ENCODE assay signal across 1 cellular context in the genomic region with DNA sequence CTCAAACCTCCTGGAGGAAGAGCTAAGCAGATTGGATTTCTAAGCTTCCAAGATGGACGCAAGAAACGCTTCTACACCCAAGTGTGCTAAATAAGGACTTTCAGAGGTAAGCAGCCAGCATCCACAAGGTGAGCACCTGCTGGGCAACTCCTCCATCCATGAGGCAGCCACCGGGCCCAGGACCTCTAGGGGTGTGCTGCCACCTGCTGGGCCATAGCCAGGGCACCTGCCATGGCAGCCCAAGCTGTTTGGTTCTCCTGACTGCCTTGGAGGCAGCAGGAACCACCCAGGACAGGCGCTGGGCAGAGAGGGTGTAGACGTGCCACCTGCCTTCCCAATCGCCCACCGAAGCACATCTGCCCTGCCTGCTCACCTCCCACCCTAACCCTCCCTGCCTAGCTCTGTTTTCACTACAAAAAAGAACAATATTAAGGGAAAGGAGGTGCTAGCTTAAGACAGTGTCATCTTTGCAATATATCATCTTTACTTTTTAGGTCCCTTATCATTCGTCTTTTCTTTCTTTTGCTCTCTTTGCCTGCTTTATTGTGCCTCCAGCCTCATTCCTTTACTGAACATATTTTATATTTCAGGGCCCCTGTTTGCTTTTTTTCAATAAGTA.
TF ChIP-seq lines count a peak whose summit lies in the region.

No MANE protein-coding gene starts in this region.

TF ChIP-seq in HepG2, 621 proteins besides CTCF, POLR2A, EP300 and RAD21 (continued from another document and continues in another):
- TF ChIP-seq, protein P1, sequence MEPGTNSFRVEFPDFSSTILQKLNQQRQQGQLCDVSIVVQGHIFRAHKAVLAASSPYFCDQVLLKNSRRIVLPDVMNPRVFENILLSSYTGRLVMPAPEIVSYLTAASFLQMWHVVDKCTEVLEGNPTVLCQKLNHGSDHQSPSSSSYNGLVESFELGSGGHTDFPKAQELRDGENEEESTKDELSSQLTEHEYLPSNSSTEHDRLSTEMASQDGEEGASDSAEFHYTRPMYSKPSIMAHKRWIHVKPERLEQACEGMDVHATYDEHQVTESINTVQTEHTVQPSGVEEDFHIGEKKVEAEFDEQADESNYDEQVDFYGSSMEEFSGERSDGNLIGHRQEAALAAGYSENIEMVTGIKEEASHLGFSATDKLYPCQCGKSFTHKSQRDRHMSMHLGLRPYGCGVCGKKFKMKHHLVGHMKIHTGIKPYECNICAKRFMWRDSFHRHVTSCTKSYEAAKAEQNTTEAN (CRISPR knock-in tag; conservative IDR thresholded peaks at IDR 0.05) = no peak
- 0 out of 2 replicates have a peak, but pooled peaks have one; percentile 23 for TF ChIP-seq ZNF12 (CRISPR knock-in tag; IDR thresholded peaks at IDR 0.05)
- TF ChIP-seq SRY (CRISPR knock-in tag; IDR thresholded peaks at IDR 0.05) = no peak
- 0 out of 2 replicates have a peak, but pooled peaks have one; percentile 62 for TF ChIP-seq ARHGAP35 (CRISPR knock-in tag; IDR thresholded peaks at IDR 0.05; ENCODE audit: borderline replicate concordance)
- TF ChIP-seq RXRA (CRISPR knock-in tag; IDR thresholded peaks at IDR 0.05) = peak; percentile 52; the same call in 1 of the 2 replicates
- no peak for TF ChIP-seq CREB1 (IDR thresholded peaks at IDR 0.05)
- TF ChIP-seq CREB1 (CRISPR knock-in tag; IDR thresholded peaks at IDR 0.05) = no peak
- no peak for TF ChIP-seq E2F1 (CRISPR knock-in tag; IDR thresholded peaks at IDR 0.05)
- TF ChIP-seq KLF6 (CRISPR knock-in tag; IDR thresholded peaks at IDR 0.05) = 0 out of 2 replicates have a peak, but pooled peaks have one; percentile 44
- peak; percentile 70; the same call in 1 of the 2 replicates for TF ChIP-seq KDM2A (CRISPR knock-in tag; IDR thresholded peaks at IDR 0.05; ENCODE audit: borderline replicate concordance, low read depth)
- 0 out of 2 replicates have a peak, but pooled peaks have one; percentile 33 for TF ChIP-seq MXD4 (CRISPR knock-in tag; IDR thresholded peaks at IDR 0.05)
- TF ChIP-seq ZNF33B (CRISPR knock-in tag; IDR thresholded peaks at IDR 0.05) = no peak
- 0 out of 2 replicates have a peak, but pooled peaks have one; percentile 43 for TF ChIP-seq ZNF205 (CRISPR knock-in tag; IDR thresholded peaks at IDR 0.05)
- peak; percentile 46; the same call in 1 of the 2 replicates for TF ChIP-seq FOSL2 (CRISPR knock-in tag; IDR thresholded peaks at IDR 0.05)
- TF ChIP-seq HMGA1 (CRISPR knock-in tag; conservative IDR thresholded peaks at IDR 0.05) = no peak
- peak; percentile 62; the same call in 1 of the 2 replicates for TF ChIP-seq CBX5 (CRISPR knock-in tag; IDR thresholded peaks at IDR 0.05; ENCODE audit: borderline replicate concordance)
- TF ChIP-seq, protein P2, sequence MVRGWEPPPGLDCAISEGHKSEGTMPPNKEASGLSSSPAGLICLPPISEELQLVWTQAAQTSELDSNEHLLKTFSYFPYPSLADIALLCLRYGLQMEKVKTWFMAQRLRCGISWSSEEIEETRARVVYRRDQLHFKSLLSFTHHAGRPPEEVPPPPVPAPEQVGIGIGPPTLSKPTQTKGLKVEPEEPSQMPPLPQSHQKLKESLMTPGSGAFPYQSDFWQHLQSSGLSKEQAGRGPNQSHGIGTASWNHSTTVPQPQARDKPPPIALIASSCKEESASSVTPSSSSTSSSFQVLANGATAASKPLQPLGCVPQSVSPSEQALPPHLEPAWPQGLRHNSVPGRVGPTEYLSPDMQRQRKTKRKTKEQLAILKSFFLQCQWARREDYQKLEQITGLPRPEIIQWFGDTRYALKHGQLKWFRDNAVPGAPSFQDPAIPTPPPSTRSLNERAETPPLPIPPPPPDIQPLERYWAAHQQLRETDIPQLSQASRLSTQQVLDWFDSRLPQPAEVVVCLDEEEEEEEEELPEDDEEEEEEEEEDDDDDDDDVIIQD (CRISPR knock-in tag; IDR thresholded peaks at IDR 0.05; ENCODE audit: low read depth) = no peak
- TF ChIP-seq SKIL (CRISPR knock-in tag; IDR thresholded peaks at IDR 0.05; ENCODE audit: borderline replicate concordance) = no peak
- no peak for TF ChIP-seq EED (CRISPR knock-in tag; IDR thresholded peaks at IDR 0.05)
- TF ChIP-seq, protein P3, sequence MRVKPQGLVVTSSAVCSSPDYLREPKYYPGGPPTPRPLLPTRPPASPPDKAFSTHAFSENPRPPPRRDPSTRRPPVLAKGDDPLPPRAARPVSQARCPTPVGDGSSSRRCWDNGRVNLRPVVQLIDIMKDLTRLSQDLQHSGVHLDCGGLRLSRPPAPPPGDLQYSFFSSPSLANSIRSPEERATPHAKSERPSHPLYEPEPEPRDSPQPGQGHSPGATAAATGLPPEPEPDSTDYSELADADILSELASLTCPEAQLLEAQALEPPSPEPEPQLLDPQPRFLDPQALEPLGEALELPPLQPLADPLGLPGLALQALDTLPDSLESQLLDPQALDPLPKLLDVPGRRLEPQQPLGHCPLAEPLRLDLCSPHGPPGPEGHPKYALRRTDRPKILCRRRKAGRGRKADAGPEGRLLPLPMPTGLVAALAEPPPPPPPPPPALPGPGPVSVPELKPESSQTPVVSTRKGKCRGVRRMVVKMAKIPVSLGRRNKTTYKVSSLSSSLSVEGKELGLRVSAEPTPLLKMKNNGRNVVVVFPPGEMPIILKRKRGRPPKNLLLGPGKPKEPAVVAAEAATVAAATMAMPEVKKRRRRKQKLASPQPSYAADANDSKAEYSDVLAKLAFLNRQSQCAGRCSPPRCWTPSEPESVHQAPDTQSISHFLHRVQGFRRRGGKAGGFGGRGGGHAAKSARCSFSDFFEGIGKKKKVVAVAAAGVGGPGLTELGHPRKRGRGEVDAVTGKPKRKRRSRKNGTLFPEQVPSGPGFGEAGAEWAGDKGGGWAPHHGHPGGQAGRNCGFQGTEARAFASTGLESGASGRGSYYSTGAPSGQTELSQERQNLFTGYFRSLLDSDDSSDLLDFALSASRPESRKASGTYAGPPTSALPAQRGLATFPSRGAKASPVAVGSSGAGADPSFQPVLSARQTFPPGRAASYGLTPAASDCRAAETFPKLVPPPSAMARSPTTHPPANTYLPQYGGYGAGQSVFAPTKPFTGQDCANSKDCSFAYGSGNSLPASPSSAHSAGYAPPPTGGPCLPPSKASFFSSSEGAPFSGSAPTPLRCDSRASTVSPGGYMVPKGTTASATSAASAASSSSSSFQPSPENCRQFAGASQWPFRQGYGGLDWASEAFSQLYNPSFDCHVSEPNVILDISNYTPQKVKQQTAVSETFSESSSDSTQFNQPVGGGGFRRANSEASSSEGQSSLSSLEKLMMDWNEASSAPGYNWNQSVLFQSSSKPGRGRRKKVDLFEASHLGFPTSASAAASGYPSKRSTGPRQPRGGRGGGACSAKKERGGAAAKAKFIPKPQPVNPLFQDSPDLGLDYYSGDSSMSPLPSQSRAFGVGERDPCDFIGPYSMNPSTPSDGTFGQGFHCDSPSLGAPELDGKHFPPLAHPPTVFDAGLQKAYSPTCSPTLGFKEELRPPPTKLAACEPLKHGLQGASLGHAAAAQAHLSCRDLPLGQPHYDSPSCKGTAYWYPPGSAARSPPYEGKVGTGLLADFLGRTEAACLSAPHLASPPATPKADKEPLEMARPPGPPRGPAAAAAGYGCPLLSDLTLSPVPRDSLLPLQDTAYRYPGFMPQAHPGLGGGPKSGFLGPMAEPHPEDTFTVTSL (CRISPR knock-in tag; IDR thresholded peaks at IDR 0.05; ENCODE audit: borderline replicate concordance) = no peak
- peak; percentile 65; the same call in 1 of the 2 replicates for TF ChIP-seq ZNF124 (CRISPR knock-in tag; IDR thresholded peaks at IDR 0.05)
- peak; percentile 42 for TF ChIP-seq FOXA3 (CRISPR knock-in tag; IDR thresholded peaks at IDR 0.05)
- no peak for TF ChIP-seq NFE2 (CRISPR knock-in tag; IDR thresholded peaks at IDR 0.05)
- peak; percentile 87 for TF ChIP-seq ZNF263 (CRISPR knock-in tag; IDR thresholded peaks at IDR 0.05)
- TF ChIP-seq ZNF331 (CRISPR knock-in tag; IDR thresholded peaks at IDR 0.05) = peak; percentile 83
- TF ChIP-seq, protein P4, sequence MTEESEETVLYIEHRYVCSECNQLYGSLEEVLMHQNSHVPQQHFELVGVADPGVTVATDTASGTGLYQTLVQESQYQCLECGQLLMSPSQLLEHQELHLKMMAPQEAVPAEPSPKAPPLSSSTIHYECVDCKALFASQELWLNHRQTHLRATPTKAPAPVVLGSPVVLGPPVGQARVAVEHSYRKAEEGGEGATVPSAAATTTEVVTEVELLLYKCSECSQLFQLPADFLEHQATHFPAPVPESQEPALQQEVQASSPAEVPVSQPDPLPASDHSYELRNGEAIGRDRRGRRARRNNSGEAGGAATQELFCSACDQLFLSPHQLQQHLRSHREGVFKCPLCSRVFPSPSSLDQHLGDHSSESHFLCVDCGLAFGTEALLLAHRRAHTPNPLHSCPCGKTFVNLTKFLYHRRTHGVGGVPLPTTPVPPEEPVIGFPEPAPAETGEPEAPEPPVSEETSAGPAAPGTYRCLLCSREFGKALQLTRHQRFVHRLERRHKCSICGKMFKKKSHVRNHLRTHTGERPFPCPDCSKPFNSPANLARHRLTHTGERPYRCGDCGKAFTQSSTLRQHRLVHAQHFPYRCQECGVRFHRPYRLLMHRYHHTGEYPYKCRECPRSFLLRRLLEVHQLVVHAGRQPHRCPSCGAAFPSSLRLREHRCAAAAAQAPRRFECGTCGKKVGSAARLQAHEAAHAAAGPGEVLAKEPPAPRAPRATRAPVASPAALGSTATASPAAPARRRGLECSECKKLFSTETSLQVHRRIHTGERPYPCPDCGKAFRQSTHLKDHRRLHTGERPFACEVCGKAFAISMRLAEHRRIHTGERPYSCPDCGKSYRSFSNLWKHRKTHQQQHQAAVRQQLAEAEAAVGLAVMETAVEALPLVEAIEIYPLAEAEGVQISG (CRISPR knock-in tag; IDR thresholded peaks at IDR 0.05) = peak; percentile 35; the same call in 1 of the 2 replicates
- peak; percentile 63 for TF ChIP-seq GATAD2A (CRISPR knock-in tag; IDR thresholded peaks at IDR 0.05)
- peak; percentile 67; the same call in 1 of the 2 replicates for TF ChIP-seq ZBTB25 (CRISPR knock-in tag; IDR thresholded peaks at IDR 0.05)
- TF ChIP-seq SMC3 (IDR thresholded peaks at IDR 0.05; ENCODE audit: low read length) = peak; percentile 81
- TF ChIP-seq ZNF891 (CRISPR knock-in tag; IDR thresholded peaks at IDR 0.05) = 0 out of 2 replicates have a peak, but pooled peaks have one; percentile 48
- TF ChIP-seq ARNTL (CRISPR knock-in tag; IDR thresholded peaks at IDR 0.05) = no peak
- 0 out of 2 replicates have a peak, but pooled peaks have one; percentile 23 for TF ChIP-seq ZNF614 (CRISPR knock-in tag; IDR thresholded peaks at IDR 0.05; ENCODE audit: borderline replicate concordance)
- no peak for TF ChIP-seq ADNP (CRISPR knock-in tag; IDR thresholded peaks at IDR 0.05)
- no peak for TF ChIP-seq DBP (CRISPR knock-in tag; IDR thresholded peaks at IDR 0.05; ENCODE audit: not compliant biosample characterization)
- TF ChIP-seq MIXL1 (CRISPR knock-in tag; IDR thresholded peaks at IDR 0.05) = peak; percentile 43; the same call in 1 of the 2 replicates
- no peak for TF ChIP-seq PRMT3 (CRISPR knock-in tag; IDR thresholded peaks at IDR 0.05; ENCODE audit: borderline replicate concordance, low read depth)
- TF ChIP-seq, protein P5, sequence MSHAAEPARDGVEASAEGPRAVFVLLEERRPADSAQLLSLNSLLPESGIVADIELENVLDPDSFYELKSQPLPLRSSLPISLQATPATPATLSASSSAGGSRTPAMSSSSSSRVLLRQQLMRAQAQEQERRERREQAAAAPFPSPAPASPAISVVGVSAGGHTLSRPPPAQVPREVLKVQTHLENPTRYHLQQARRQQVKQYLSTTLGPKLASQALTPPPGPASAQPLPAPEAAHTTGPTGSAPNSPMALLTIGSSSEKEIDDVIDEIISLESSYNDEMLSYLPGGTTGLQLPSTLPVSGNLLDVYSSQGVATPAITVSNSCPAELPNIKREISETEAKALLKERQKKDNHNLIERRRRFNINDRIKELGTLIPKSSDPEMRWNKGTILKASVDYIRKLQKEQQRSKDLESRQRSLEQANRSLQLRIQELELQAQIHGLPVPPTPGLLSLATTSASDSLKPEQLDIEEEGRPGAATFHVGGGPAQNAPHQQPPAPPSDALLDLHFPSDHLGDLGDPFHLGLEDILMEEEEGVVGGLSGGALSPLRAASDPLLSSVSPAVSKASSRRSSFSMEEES (CRISPR knock-in tag; IDR thresholded peaks at IDR 0.05) = 0 out of 2 replicates have a peak, but pooled peaks have one; percentile 23
- no peak for TF ChIP-seq ZNF431 (CRISPR knock-in tag; IDR thresholded peaks at IDR 0.05; ENCODE audit: borderline replicate concordance, low read depth)
- 0 out of 2 replicates have a peak, but pooled peaks have one; percentile 42 for TF ChIP-seq MIER3 (CRISPR knock-in tag; IDR thresholded peaks at IDR 0.05; ENCODE audit: borderline replicate concordance)
